9 cellular contexts compared by ENCODE assay signal in genomic region chr2:126664639-126665038, GRCh38. TPM values are rescaled to one million over a fixed set of nuclear protein-coding genes. Genes with fewer than 3 reads are reported as not detected.
DNase-seq lines count a peak whose midpoint lies in the region; ATAC-seq and TF ChIP-seq lines count a peak whose summit lies in the region.
"Had no signal": no experiment of that assay in that cellular context is flagged by ENCODE, and none has a peak within 500 bp of the region (broad histone marks: within the 10 kb centered on the region; RNA-seq: fewer than 3 reads in every experiment).

No MANE protein-coding gene starts in this region.

- TF ChIP-seq CTCF in GM12865 (IDR thresholded peaks at IDR 0.05; ENCODE audit: insufficient read depth, low read depth, low read length, missing control alignments) (no peak), glutamatergic neuron (IDR thresholded peaks at IDR 0.05; ENCODE audit: partially characterized antibody, unreplicated experiment) (no peak)

- no peaks in the 10 kb centered on the region for H3K27me3 ChIP-seq in HAP-1 (ENCODE audit: low read depth)

- no peaks in the 10 kb centered on the region for H3K9me3 ChIP-seq in HAP-1

- H3K4me3 ChIP-seq in GM12865 (ENCODE audit: low read depth, low read length) = peak overlapping the region; percentile 63
- H3K4me3 ChIP-seq in HAP-1 = no peak overlapping the region

- H3K27ac Mint-ChIP-seq in effector memory CD8-positive, alpha-beta T cell = peak overlapping the region; percentile 95 to 97
- H3K27ac Mint-ChIP-seq in glutamatergic neuron (ENCODE audit: unreplicated experiment) = no peak overlapping the region

- DNase-seq in GM12865 (ENCODE audit: low read depth) = peak; percentile 38
- no peak for DNase-seq in effector memory CD8-positive, alpha-beta T cell
- DNase-seq in glutamatergic neuron = no peak
- DNase-seq in NCI-H2107 treated with DMSO at 0.1 percent for 48 hours (lab: John Stamatoyannopoulos, UW; ENCODE audit: unreplicated experiment) = no peak
- no peak for DNase-seq in HAP-1 (ENCODE audit: low spot score in 2 of 2)
- DNase-seq in GM19238 (ENCODE audit: insufficient read length, low spot score) = no peak
- DNase-seq: GDM1 had no signal

- H3K4me1 ChIP-seq in HAP-1 = no peaks in the 10 kb centered on the region

- H3K27me3 Mint-ChIP-seq in effector memory CD8-positive, alpha-beta T cell = no peaks in the 10 kb centered on the region
- peaks cover 5% of the 10 kb centered on the region for H3K27me3 Mint-ChIP-seq in glutamatergic neuron (ENCODE audit: unreplicated experiment)

- H3K36me3 Mint-ChIP-seq in effector memory CD8-positive, alpha-beta T cell (ENCODE audit: insufficient read depth) = peaks cover 56% of the 10 kb centered on the region
- no peaks in the 10 kb centered on the region for H3K36me3 Mint-ChIP-seq in glutamatergic neuron (ENCODE audit: unreplicated experiment)

- H3K9me3 Mint-ChIP-seq in effector memory CD8-positive, alpha-beta T cell = no peaks in the 10 kb centered on the region
- H3K9me3 Mint-ChIP-seq in glutamatergic neuron (ENCODE audit: unreplicated experiment) = peaks cover 3% of the 10 kb centered on the region

- peaks cover 71 to 80% of the 10 kb centered on the region in 2 donors for H3K4me1 Mint-ChIP-seq in effector memory CD8-positive, alpha-beta T cell (ENCODE audit: low read depth in 2 of 2)
- H3K4me1 Mint-ChIP-seq in glutamatergic neuron (ENCODE audit: low read depth, unreplicated experiment) = peaks cover 1% of the 10 kb centered on the region

- ATAC-seq in GM19467 (IDR thresholded peaks at IDR 0.05; ENCODE audit: unreplicated experiment) (peak; percentile 17), HG03159 (IDR thresholded peaks at IDR 0.05; ENCODE audit: unreplicated experiment) (peak; percentile 32)
- ATAC-seq in effector memory CD8-positive, alpha-beta T cell (replicated peaks) = peak; percentile 4

- H3K36me3 ChIP-seq in HAP-1 (replicated peaks) = no peaks in the 10 kb centered on the region

- peak overlapping the region; percentile 76 to 98 for H3K4me3 Mint-ChIP-seq in effector memory CD8-positive, alpha-beta T cell
- no peak overlapping the region for H3K4me3 Mint-ChIP-seq in glutamatergic neuron (ENCODE audit: unreplicated experiment)

- in situ Hi-C loops in HAP-1 (cut with MboI; ENCODE audit: low sequenced_read_pairs) = loop anchor here (5.0 kb wide), 1 partner anchor 33 kb away; no protein-coding TSS in a partner anchor

RNA-seq across cellular contexts. Expression of gene GYPC, which starts 8.7 kb away (rescaled TPM):
- total RNA-seq in glutamatergic neuron (ENCODE audit: unreplicated experiment) = 2.0 TPM
